In genomic region chr22:31892080-31892433, GRCh38 we compare ENCODE assay signal across 1 cellular context.
TF ChIP-seq lines count a peak whose summit lies in the region.

No MANE protein-coding gene starts in this region.

TF ChIP-seq in GM23338, 12 proteins besides CTCF, POLR2A, EP300 and RAD21 (continued from another document):
- TF ChIP-seq NANOG (IDR thresholded peaks at IDR 0.05; ENCODE audit: borderline replicate concordance) (no peak), ZNF331 (CRISPR knock-in tag; IDR thresholded peaks at IDR 0.05; ENCODE audit: low read depth) (no peak), STAT1 (IDR thresholded peaks at IDR 0.05; ENCODE audit: unreplicated experiment) (no peak), POLR2AphosphoS5 (IDR thresholded peaks at IDR 0.05; ENCODE audit: low read depth) (no peak), REST (IDR thresholded peaks at IDR 0.05; ENCODE audit: unreplicated experiment) (no peak), EZH2 (IDR thresholded peaks at IDR 0.05; ENCODE audit: low read depth, unreplicated experiment) (no peak), JUNB (IDR thresholded peaks at IDR 0.05; ENCODE audit: unreplicated experiment) (no peak)
